In the genomic region with DNA sequence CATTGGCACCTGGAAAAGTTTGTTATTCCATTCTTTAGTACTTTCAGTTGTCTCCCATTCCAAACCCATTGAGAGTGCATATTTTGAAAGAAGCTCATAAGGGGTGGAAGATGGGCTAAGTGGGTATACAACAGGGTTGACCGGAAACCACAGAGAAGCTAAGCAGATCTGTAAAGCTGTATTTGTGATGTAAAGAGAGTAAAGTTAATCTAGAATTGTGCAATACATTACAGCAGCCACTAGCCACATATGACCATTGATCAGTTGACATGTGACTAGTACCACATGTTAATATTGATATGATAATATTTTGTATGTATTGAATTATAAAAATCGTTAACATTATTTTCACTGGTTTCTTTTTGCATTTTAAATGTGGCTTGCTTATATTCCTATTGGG, we compare ENCODE assay signal across 40 cellular contexts. TPM values are rescaled to one million over a fixed set of nuclear protein-coding genes. Genes with fewer than 3 reads are reported as not detected.
"Had no signal": no experiment of that assay in that cellular context is flagged by ENCODE, and none has a peak within 500 bp of the region (broad histone marks: within the 10 kb centered on the region; RNA-seq: fewer than 3 reads in every experiment).

No MANE protein-coding gene starts in this region.

- H3K4me1 Mint-ChIP-seq: activated B cell treated with CpG ODN at 0.5 μM for 24 hours; activated CD4-positive, alpha-beta T cell treated with anti-CD3 and anti-CD28 coated beads, Interleukin-2, amount 10 ng/mL, durations not matched to agents 24 days and 14 days; activated naive CD8-positive, alpha-beta T cell treated with anti-CD3 and anti-CD28 coated beads for 36 hours; activated T-helper 17 cell treated with anti-CD3 and anti-CD28 coated beads, Interleukin-2, amount 50 U/mL, for 72 hours; brain; central memory CD8-positive, alpha-beta T cell had no signal

- ATAC-seq: activated CD8-positive, alpha-beta T cell treated with anti-CD3 and anti-CD28 coated beads for 36 hours; activated T-cell treated with anti-CD3 and anti-CD28 coated beads, Interleukin-2, amount 50 U/mL, for 4 hours; activated T-cell treated with anti-CD3 and anti-CD28 coated beads, Interleukin-2, amount 50 U/mL, for 72 hours; activated T-helper 17 cell treated with anti-CD3 and anti-CD28 coated beads, Interleukin-2, amount 50 U/mL, for 72 hours had no signal

- H3K27me3 Mint-ChIP-seq: activated CD4-positive, alpha-beta T cell treated with anti-CD3 and anti-CD28 coated beads, Interleukin-2, amount 10 ng/mL, durations not matched to agents 24 days and 14 days; brain had no signal

- H3K4me3 ChIP-seq: adrenal gland, cardiac muscle cell had no signal

- H3K4me1 ChIP-seq: adrenal gland had no signal

- H3K27ac Mint-ChIP-seq: activated B cell treated with CpG ODN at 0.5 μM for 24 hours; activated CD4-positive, alpha-beta memory T cell treated with anti-CD3 and anti-CD28 coated beads for 36 hours; activated CD4-positive, alpha-beta T cell treated with anti-CD3 and anti-CD28 coated beads, Interleukin-2, amount 10 ng/mL, durations not matched to agents 24 days and 14 days; activated CD8-positive, alpha-beta T cell treated with anti-CD3 and anti-CD28 coated beads for 36 hours; activated naive CD4-positive, alpha-beta T cell treated with anti-CD3 and anti-CD28 coated beads for 36 hours; activated naive CD8-positive, alpha-beta T cell treated with anti-CD3 and anti-CD28 coated beads for 36 hours; activated T-cell treated with anti-CD3 and anti-CD28 coated beads, Interleukin-2, amount 50 U/mL, for 72 hours; activated T-helper 1 cell treated with anti-CD3 and anti-CD28 coated beads, Interleukin-12 subunit alpha, Interleukin-12 subunit beta, Interleukin-2, Interleukin-4 antibody, amounts not matched to agents 30 ng/mL and 10 ng/mL and 1 ng/mL, durations not matched to agents 14 hours and 24 hours and 36 hours; activated T-helper 17 cell treated with anti-CD3 and anti-CD28 coated beads, Interleukin-2, amount 50 U/mL, for 72 hours; brain; T-helper 1 cell treated with Interleukin-12 subunit alpha and Interleukin-12 subunit beta and Interleukin-4 antibody, amounts not matched to agents 30 μg/mL and 1 μg/mL, for 36 hours; T-helper 2 cell treated with Interferon-gamma antibody and Interleukin-4, amounts not matched to agents 5 μg/mL and 100 μg/mL, for 36 hours had no signal

- H3K36me3 ChIP-seq: adrenal gland, cardiac muscle cell had no signal

- H3K27ac ChIP-seq: adrenal gland, cardiac muscle cell, VCaP had no signal

- DNase-seq: activated B cell treated with CpG ODN at 0.5 μM for 24 hours; activated CD4-positive, alpha-beta memory T cell treated with anti-CD3 and anti-CD28 coated beads for 36 hours; activated CD4-positive, alpha-beta T cell treated with anti-CD3 and anti-CD28 coated beads for 4 hours; activated CD4-positive, alpha-beta T cell treated with anti-CD3 and anti-CD28 coated beads, Interleukin-2, amount 10 ng/mL, durations not matched to agents 24 days and 14 days; activated CD4-positive, alpha-beta T cell treated with anti-CD3 and anti-CD28 coated beads, Interleukin-2, amount 50 U/mL, for 1 hour; activated CD4-positive, alpha-beta T cell treated with anti-CD3 and anti-CD28 coated beads, Interleukin-2, amount 50 U/mL, for 4 hours; activated CD4-positive, CD25-positive, alpha-beta regulatory T cell treated with anti-CD3 and anti-CD28 coated beads, Interleukin-2, amount 50 U/mL, for 72 hours; activated CD8-positive, alpha-beta memory T cell treated with anti-CD3 and anti-CD28 coated beads, Interleukin-2, amount 50 U/mL, for 4 hours; activated CD8-positive, alpha-beta T cell treated with anti-CD3 and anti-CD28 coated beads for 36 hours; activated effector memory CD4-positive, alpha-beta T cell treated with anti-CD3 and anti-CD28 coated beads, Interleukin-2, amount 50 U/mL, for 16 hours; activated gamma-delta T cell treated with Interleukin-2 at 50 U/mL for 16 hours; activated naive CD4-positive, alpha-beta T cell; activated naive CD4-positive, alpha-beta T cell treated with anti-CD3 and anti-CD28 coated beads for 36 hours; activated naive CD4-positive, alpha-beta T cell treated with anti-CD3 and anti-CD28 coated beads, Interleukin-2, amount 50 U/mL, for 16 hours; activated naive CD8-positive, alpha-beta T cell treated with anti-CD3 and anti-CD28 coated beads for 36 hours; activated T-cell treated with anti-CD3 and anti-CD28 coated beads for 4 hours; activated T-cell treated with anti-CD3 and anti-CD28 coated beads, Interleukin-2, amount 50 U/mL, for 1 hour; activated T-cell treated with anti-CD3 and anti-CD28 coated beads, Interleukin-2, amount 50 U/mL, for 4 hours; activated T-cell treated with anti-CD3 and anti-CD28 coated beads, Interleukin-2, amount 50 U/mL, for 72 hours; adrenal gland; amniotic stem cell; aorta; caudate nucleus; cerebellar nuclear complex; T-helper 1 cell; T-helper 2 cell; T-helper 9 cell had no signal

- H3K27me3 ChIP-seq: adrenal gland, cardiac muscle cell had no signal

- H3K4me3 Mint-ChIP-seq: activated B cell treated with CpG ODN at 0.5 μM for 24 hours; activated CD4-positive, alpha-beta memory T cell treated with anti-CD3 and anti-CD28 coated beads for 36 hours; activated CD4-positive, alpha-beta T cell treated with anti-CD3 and anti-CD28 coated beads, Interleukin-2, amount 10 ng/mL, durations not matched to agents 24 days and 14 days; activated CD8-positive, alpha-beta T cell treated with anti-CD3 and anti-CD28 coated beads for 36 hours; activated naive CD4-positive, alpha-beta T cell treated with anti-CD3 and anti-CD28 coated beads for 36 hours; activated naive CD8-positive, alpha-beta T cell treated with anti-CD3 and anti-CD28 coated beads for 36 hours; activated T-cell treated with anti-CD3 and anti-CD28 coated beads, Interleukin-2, amount 50 U/mL, for 4 hours; activated T-cell treated with anti-CD3 and anti-CD28 coated beads, Interleukin-2, amount 50 U/mL, for 72 hours; activated T-helper 1 cell treated with anti-CD3 and anti-CD28 coated beads, Interleukin-12 subunit alpha, Interleukin-12 subunit beta, Interleukin-2, Interleukin-4 antibody, amounts not matched to agents 30 ng/mL and 10 ng/mL and 1 ng/mL, durations not matched to agents 14 hours and 24 hours and 36 hours; activated T-helper 17 cell treated with anti-CD3 and anti-CD28 coated beads, Interleukin-2, amount 50 U/mL, for 72 hours; brain; central memory CD8-positive, alpha-beta T cell; T-helper 1 cell treated with Interleukin-12 subunit alpha and Interleukin-12 subunit beta and Interleukin-4 antibody, amounts not matched to agents 30 μg/mL and 1 μg/mL, for 36 hours; T-helper 2 cell treated with Interferon-gamma antibody and Interleukin-4, amounts not matched to agents 5 μg/mL and 100 μg/mL, for 36 hours had no signal

- FAIRE-seq: astrocyte, bronchial epithelial cell, TTC549 had no signal

- H3K9me3 Mint-ChIP-seq: activated CD4-positive, alpha-beta memory T cell treated with anti-CD3 and anti-CD28 coated beads for 36 hours; activated CD4-positive, alpha-beta T cell treated with anti-CD3 and anti-CD28 coated beads, Interleukin-2, amount 10 ng/mL, durations not matched to agents 24 days and 14 days; activated CD8-positive, alpha-beta T cell treated with anti-CD3 and anti-CD28 coated beads for 36 hours; activated naive CD4-positive, alpha-beta T cell treated with anti-CD3 and anti-CD28 coated beads for 36 hours; activated naive CD8-positive, alpha-beta T cell treated with anti-CD3 and anti-CD28 coated beads for 36 hours; activated T-helper 1 cell treated with anti-CD3 and anti-CD28 coated beads, Interleukin-12 subunit alpha, Interleukin-12 subunit beta, Interleukin-2, Interleukin-4 antibody, amounts not matched to agents 30 ng/mL and 10 ng/mL and 1 ng/mL, durations not matched to agents 14 hours and 24 hours and 36 hours; T-helper 1 cell treated with Interleukin-12 subunit alpha and Interleukin-12 subunit beta and Interleukin-4 antibody, amounts not matched to agents 30 μg/mL and 1 μg/mL, for 36 hours; T-helper 2 cell treated with Interferon-gamma antibody and Interleukin-4, amounts not matched to agents 5 μg/mL and 100 μg/mL, for 36 hours had no signal

- H3K9me3 ChIP-seq: adrenal gland had no signal

- H3K36me3 Mint-ChIP-seq: activated CD4-positive, alpha-beta memory T cell treated with anti-CD3 and anti-CD28 coated beads for 36 hours; activated naive CD8-positive, alpha-beta T cell treated with anti-CD3 and anti-CD28 coated beads for 36 hours; brain had no signal

RNA-seq across cellular contexts. Expression of a gene that starts 4.9 kb away (rescaled TPM):
- total RNA-seq: activated B cell treated with CpG ODN at 0.5 μM for 24 hours; activated CD4-positive, alpha-beta memory T cell treated with anti-CD3 and anti-CD28 coated beads for 36 hours; activated CD4-positive, alpha-beta T cell treated with anti-CD3 and anti-CD28 coated beads, Interleukin-2, amount 10 ng/mL, durations not matched to agents 24 days and 14 days; activated CD8-positive, alpha-beta memory T cell treated with anti-CD3 and anti-CD28 coated beads for 36 hours; activated CD8-positive, alpha-beta T cell treated with anti-CD3 and anti-CD28 coated beads for 36 hours; activated naive CD4-positive, alpha-beta T cell treated with anti-CD3 and anti-CD28 coated beads for 36 hours; activated naive CD8-positive, alpha-beta T cell treated with anti-CD3 and anti-CD28 coated beads for 36 hours; activated T-cell treated with anti-CD3 and anti-CD28 coated beads, Interleukin-2, amount 50 U/mL, for 72 hours; activated T-helper 1 cell treated with anti-CD3 and anti-CD28 coated beads, Interleukin-12 subunit alpha, Interleukin-12 subunit beta, Interleukin-2, Interleukin-4 antibody, amounts not matched to agents 30 ng/mL and 10 ng/mL and 1 ng/mL, durations not matched to agents 14 hours and 24 hours and 36 hours; activated T-helper 17 cell treated with anti-CD3 and anti-CD28 coated beads, Interleukin-2, amount 50 U/mL, for 72 hours; astrocyte; cardiac muscle cell; chondrocyte had no signal
- polyA plus RNA-seq: cardiac muscle cell had no signal

RNA-seq across cellular contexts. Expression of a gene that starts 49.9 kb away (rescaled TPM):
- total RNA-seq: activated B cell treated with CpG ODN at 0.5 μM for 24 hours; activated CD4-positive, alpha-beta memory T cell treated with anti-CD3 and anti-CD28 coated beads for 36 hours; activated CD4-positive, alpha-beta T cell treated with anti-CD3 and anti-CD28 coated beads, Interleukin-2, amount 10 ng/mL, durations not matched to agents 24 days and 14 days; activated CD8-positive, alpha-beta memory T cell treated with anti-CD3 and anti-CD28 coated beads for 36 hours; activated CD8-positive, alpha-beta T cell treated with anti-CD3 and anti-CD28 coated beads for 36 hours; activated naive CD4-positive, alpha-beta T cell treated with anti-CD3 and anti-CD28 coated beads for 36 hours; activated naive CD8-positive, alpha-beta T cell treated with anti-CD3 and anti-CD28 coated beads for 36 hours; activated T-cell treated with anti-CD3 and anti-CD28 coated beads, Interleukin-2, amount 50 U/mL, for 72 hours; activated T-helper 1 cell treated with anti-CD3 and anti-CD28 coated beads, Interleukin-12 subunit alpha, Interleukin-12 subunit beta, Interleukin-2, Interleukin-4 antibody, amounts not matched to agents 30 ng/mL and 10 ng/mL and 1 ng/mL, durations not matched to agents 14 hours and 24 hours and 36 hours; activated T-helper 17 cell treated with anti-CD3 and anti-CD28 coated beads, Interleukin-2, amount 50 U/mL, for 72 hours; astrocyte; bronchial epithelial cell; cardiac muscle cell; chondrocyte had no signal
- polyA plus RNA-seq: cardiac muscle cell had no signal
